ENCODE assay signal across 1 cellular context in genomic region chr3:65961128-65961527, GRCh38.
TF ChIP-seq lines count a peak whose summit lies in the region.

No MANE protein-coding gene starts in this region.

TF ChIP-seq in HepG2, 621 proteins besides CTCF, POLR2A, EP300 and RAD21 (continued from another document):
- TF ChIP-seq ZKSCAN1 (IDR thresholded peaks at IDR 0.05; ENCODE audit: low read length) (no peak), TOE1 (CRISPR knock-in tag; IDR thresholded peaks at IDR 0.05) (no peak), ZNF574 (CRISPR knock-in tag; IDR thresholded peaks at IDR 0.05) (no peak), YY1 (IDR thresholded peaks at IDR 0.05; ENCODE audit: insufficient read depth, insufficient replicate concordance, low read depth, low read length) (no peak), AKAP8 (CRISPR knock-in tag; IDR thresholded peaks at IDR 0.05) (no peak), ZNF564 (CRISPR knock-in tag; IDR thresholded peaks at IDR 0.05) (no peak), ZKSCAN5 (CRISPR knock-in tag; IDR thresholded peaks at IDR 0.05) (peak; percentile 71; the same call in 1 of the 2 replicates), RBM22 (optimal IDR thresholded peaks at IDR 0.05; ENCODE audit: low read length) (peak; percentile 21), ZNF33B (CRISPR knock-in tag; IDR thresholded peaks at IDR 0.05) (no peak), AHR (CRISPR knock-in tag; IDR thresholded peaks at IDR 0.05) (no peak), ZNF784 (CRISPR knock-in tag; IDR thresholded peaks at IDR 0.05; ENCODE audit: borderline replicate concordance) (no peak), FOXO4 (CRISPR knock-in tag; conservative IDR thresholded peaks at IDR 0.05) (no peak), DZIP1 (CRISPR knock-in tag; IDR thresholded peaks at IDR 0.05) (no peak), ZNF629 (CRISPR knock-in tag; conservative IDR thresholded peaks at IDR 0.05) (no peak), DBP (CRISPR knock-in tag; IDR thresholded peaks at IDR 0.05; ENCODE audit: not compliant biosample characterization) (no peak)
- TF ChIP-seq, protein P1, sequence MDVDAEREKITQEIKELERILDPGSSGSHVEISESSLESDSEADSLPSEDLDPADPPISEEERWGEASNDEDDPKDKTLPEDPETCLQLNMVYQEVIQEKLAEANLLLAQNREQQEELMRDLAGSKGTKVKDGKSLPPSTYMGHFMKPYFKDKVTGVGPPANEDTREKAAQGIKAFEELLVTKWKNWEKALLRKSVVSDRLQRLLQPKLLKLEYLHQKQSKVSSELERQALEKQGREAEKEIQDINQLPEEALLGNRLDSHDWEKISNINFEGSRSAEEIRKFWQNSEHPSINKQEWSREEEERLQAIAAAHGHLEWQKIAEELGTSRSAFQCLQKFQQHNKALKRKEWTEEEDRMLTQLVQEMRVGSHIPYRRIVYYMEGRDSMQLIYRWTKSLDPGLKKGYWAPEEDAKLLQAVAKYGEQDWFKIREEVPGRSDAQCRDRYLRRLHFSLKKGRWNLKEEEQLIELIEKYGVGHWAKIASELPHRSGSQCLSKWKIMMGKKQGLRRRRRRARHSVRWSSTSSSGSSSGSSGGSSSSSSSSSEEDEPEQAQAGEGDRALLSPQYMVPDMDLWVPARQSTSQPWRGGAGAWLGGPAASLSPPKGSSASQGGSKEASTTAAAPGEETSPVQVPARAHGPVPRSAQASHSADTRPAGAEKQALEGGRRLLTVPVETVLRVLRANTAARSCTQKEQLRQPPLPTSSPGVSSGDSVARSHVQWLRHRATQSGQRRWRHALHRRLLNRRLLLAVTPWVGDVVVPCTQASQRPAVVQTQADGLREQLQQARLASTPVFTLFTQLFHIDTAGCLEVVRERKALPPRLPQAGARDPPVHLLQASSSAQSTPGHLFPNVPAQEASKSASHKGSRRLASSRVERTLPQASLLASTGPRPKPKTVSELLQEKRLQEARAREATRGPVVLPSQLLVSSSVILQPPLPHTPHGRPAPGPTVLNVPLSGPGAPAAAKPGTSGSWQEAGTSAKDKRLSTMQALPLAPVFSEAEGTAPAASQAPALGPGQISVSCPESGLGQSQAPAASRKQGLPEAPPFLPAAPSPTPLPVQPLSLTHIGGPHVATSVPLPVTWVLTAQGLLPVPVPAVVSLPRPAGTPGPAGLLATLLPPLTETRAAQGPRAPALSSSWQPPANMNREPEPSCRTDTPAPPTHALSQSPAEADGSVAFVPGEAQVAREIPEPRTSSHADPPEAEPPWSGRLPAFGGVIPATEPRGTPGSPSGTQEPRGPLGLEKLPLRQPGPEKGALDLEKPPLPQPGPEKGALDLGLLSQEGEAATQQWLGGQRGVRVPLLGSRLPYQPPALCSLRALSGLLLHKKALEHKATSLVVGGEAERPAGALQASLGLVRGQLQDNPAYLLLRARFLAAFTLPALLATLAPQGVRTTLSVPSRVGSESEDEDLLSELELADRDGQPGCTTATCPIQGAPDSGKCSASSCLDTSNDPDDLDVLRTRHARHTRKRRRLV (CRISPR knock-in tag; IDR thresholded peaks at IDR 0.05), result 0 out of 2 replicates have a peak, but pooled peaks have one; percentile 51
